Comparison of ENCODE assay signal across 28 cellular contexts in genomic region chr6:1228754-1229191, GRCh38.
"Had no signal": no experiment of that assay in that cellular context is flagged by ENCODE, and none has a peak within 500 bp of the region (broad histone marks: within the 10 kb centered on the region; RNA-seq: fewer than 3 reads in every experiment).

No MANE protein-coding gene starts in this region.

- H3K27ac Mint-ChIP-seq: activated B cell treated with CpG ODN at 0.5 μM for 24 hours; activated CD4-positive, alpha-beta memory T cell treated with anti-CD3 and anti-CD28 coated beads for 36 hours; activated CD4-positive, alpha-beta T cell treated with anti-CD3 and anti-CD28 coated beads, Interleukin-2, amount 10 ng/mL, durations not matched to agents 7 days and 5 days; activated naive CD8-positive, alpha-beta T cell treated with anti-CD3 and anti-CD28 coated beads for 36 hours; T-cell had no signal

- H3K27me3 ChIP-seq: brain microvascular endothelial cell had no signal

- H3K4me3 ChIP-seq: SK-N-MC had no signal

- H3K4me3 Mint-ChIP-seq: activated B cell treated with CpG ODN at 0.5 μM for 24 hours; activated CD4-positive, alpha-beta memory T cell treated with anti-CD3 and anti-CD28 coated beads for 36 hours; activated CD4-positive, alpha-beta T cell treated with anti-CD3 and anti-CD28 coated beads, Interleukin-2, amount 10 ng/mL, durations not matched to agents 7 days and 5 days; activated naive CD8-positive, alpha-beta T cell treated with anti-CD3 and anti-CD28 coated beads for 36 hours; activated T-cell treated with anti-CD3 and anti-CD28 coated beads, Interleukin-2, amount 50 U/mL, for 4 hours; T-cell had no signal

- H3K27ac ChIP-seq: brain microvascular endothelial cell, SK-N-MC had no signal

- H3K36me3 Mint-ChIP-seq: activated CD4-positive, alpha-beta memory T cell treated with anti-CD3 and anti-CD28 coated beads for 36 hours; activated naive CD8-positive, alpha-beta T cell treated with anti-CD3 and anti-CD28 coated beads for 36 hours; T-cell had no signal

- DNase-seq: activated B cell treated with CpG ODN at 0.5 μM for 24 hours; activated CD4-positive, alpha-beta memory T cell treated with anti-CD3 and anti-CD28 coated beads for 36 hours; activated CD4-positive, alpha-beta T cell treated with anti-CD3 and anti-CD28 coated beads, Interleukin-2, amount 10 ng/mL, durations not matched to agents 7 days and 5 days; activated effector memory CD4-positive, alpha-beta T cell treated with anti-CD3 and anti-CD28 coated beads, Interleukin-2, amount 50 U/mL, for 16 hours; activated naive CD4-positive, alpha-beta T cell treated with Interleukin-2 at 50 U/mL for 16 hours; activated naive CD8-positive, alpha-beta T cell treated with anti-CD3 and anti-CD28 coated beads for 36 hours; activated T-cell treated with anti-CD3 and anti-CD28 coated beads, Interleukin-2, amount 50 U/mL, for 4 hours; brain microvascular endothelial cell; Kasumi-1; KBM-7; NCI-H1092 treated with DMSO at 0.1 percent for 48 hours; NCI-H1417 treated with DMSO at 0.1 percent for 48 hours; NCI-H1694; NCI-H2029; NCI-H2107; NCI-H2171 treated with DMSO at 0.1 percent for 48 hours; NCI-H345; NCI-H510A; NCI-H526 treated with DMSO at 0.1 percent for 48 hours; NCI-H82; OCI-M1; RPMI8226; T-cell; T-helper 2 cell; T1000 had no signal

- H3K9me3 Mint-ChIP-seq: activated B cell treated with CpG ODN at 0.5 μM for 24 hours; activated CD4-positive, alpha-beta memory T cell treated with anti-CD3 and anti-CD28 coated beads for 36 hours; activated CD4-positive, alpha-beta T cell treated with anti-CD3 and anti-CD28 coated beads, Interleukin-2, amount 10 ng/mL, durations not matched to agents 7 days and 5 days; activated naive CD8-positive, alpha-beta T cell treated with anti-CD3 and anti-CD28 coated beads for 36 hours; activated T-cell treated with anti-CD3 and anti-CD28 coated beads, Interleukin-2, amount 50 U/mL, for 4 hours; T-cell had no signal

- H3K4me1 Mint-ChIP-seq: activated B cell treated with CpG ODN at 0.5 μM for 24 hours; activated CD4-positive, alpha-beta T cell treated with anti-CD3 and anti-CD28 coated beads, Interleukin-2, amount 10 ng/mL, durations not matched to agents 7 days and 5 days; activated naive CD8-positive, alpha-beta T cell treated with anti-CD3 and anti-CD28 coated beads for 36 hours; T-cell had no signal

- H3K27me3 Mint-ChIP-seq: activated B cell treated with CpG ODN at 0.5 μM for 24 hours; activated CD4-positive, alpha-beta T cell treated with anti-CD3 and anti-CD28 coated beads, Interleukin-2, amount 10 ng/mL, durations not matched to agents 7 days and 5 days had no signal

- H3K36me3 ChIP-seq: brain microvascular endothelial cell had no signal

- ATAC-seq: activated T-cell treated with anti-CD3 and anti-CD28 coated beads, Interleukin-2, amount 50 U/mL, for 4 hours; Panc1; Right ventricle myocardium inferior; T-cell had no signal
